ENCODE assay signal across 18 cellular contexts in the genomic region with DNA sequence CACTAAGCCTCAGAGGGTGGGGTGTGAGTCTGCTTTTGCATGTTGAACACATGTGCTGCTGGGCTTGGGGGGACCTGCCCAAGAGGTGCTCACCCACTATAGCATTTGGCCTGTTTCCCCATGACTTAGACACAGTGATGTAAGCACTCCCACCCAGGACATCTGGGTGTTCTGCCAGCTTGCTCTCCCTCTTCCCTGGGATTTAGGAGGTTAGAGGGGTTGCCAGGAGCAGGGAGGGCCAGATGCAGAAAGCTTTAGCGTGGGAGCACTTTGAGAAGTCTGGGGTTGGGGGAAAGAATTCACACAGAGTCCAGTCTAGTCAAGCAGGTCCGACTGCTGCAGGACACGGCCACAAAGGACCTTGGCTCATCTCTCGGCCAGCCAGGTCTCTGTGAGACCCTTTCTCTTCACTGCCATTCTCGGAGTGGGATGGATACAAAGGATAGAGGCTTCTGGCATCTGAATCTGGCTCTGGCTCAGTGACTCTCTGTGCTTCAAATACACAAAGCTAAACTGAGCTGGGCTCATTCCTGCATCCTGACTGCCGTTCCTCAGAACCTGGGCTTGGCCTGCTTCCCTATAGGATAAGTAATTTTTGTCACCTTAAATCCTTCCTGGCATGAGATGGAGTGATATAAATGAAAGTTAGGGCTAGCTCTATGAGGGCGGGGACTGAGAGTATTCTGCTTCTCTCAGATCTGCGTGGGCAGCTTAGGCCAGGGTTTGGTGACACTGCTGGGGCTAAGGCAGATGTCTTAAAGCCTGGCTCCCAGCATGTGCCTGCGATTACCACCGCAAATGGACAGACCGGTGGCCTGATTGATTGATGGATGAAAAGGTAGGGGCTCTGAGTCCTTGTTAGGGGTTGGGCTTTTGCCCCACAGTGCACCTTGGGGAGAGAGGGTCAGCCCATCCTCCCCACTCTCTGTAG. TPM values are rescaled to one million over a fixed set of nuclear protein-coding genes. Genes with fewer than 3 reads are reported as not detected.
DNase-seq lines count a peak whose midpoint lies in the region; ATAC-seq and TF ChIP-seq lines count a peak whose summit lies in the region.
"Had no signal": no experiment of that assay in that cellular context is flagged by ENCODE, and none has a peak within 500 bp of the region (broad histone marks: within the 10 kb centered on the region; RNA-seq: fewer than 3 reads in every experiment).

No MANE protein-coding gene starts in this region.

- no peak for TF ChIP-seq EP300 in gastroesophageal sphincter (IDR thresholded peaks at IDR 0.05)

- no peak overlapping the region for H3K27ac Mint-ChIP-seq in activated T-cell treated with anti-CD3 and anti-CD28 coated beads, Interleukin-2, amount 50 U/mL, for 24 hours
- H3K27ac Mint-ChIP-seq: activated CD8-positive, alpha-beta T cell treated with anti-CD3 and anti-CD28 coated beads for 36 hours; CD8-positive, alpha-beta T cell had no signal

- no peak overlapping the region for H3K4me3 Mint-ChIP-seq in activated T-cell treated with anti-CD3 and anti-CD28 coated beads, Interleukin-2, amount 50 U/mL, for 24 hours
- H3K4me3 Mint-ChIP-seq: activated CD8-positive, alpha-beta T cell treated with anti-CD3 and anti-CD28 coated beads for 36 hours; CD8-positive, alpha-beta T cell had no signal

- DNase-seq in Right ventricle myocardium inferior (ENCODE audit: missing footprints) (peak; percentile 37), left cardiac atrium (no peak), posterior vena cava (ENCODE audit: low spot score) (peak; percentile 56), NCI-H128 (lab: John Stamatoyannopoulos, UW; ENCODE audit: unreplicated experiment) (no peak), retina (no peak)
- DNase-seq in activated T-cell treated with anti-CD3 and anti-CD28 coated beads, Interleukin-2, amount 50 U/mL, for 24 hours: no peak
- DNase-seq: activated CD8-positive, alpha-beta T cell treated with anti-CD3 and anti-CD28 coated beads for 36 hours; CD8-positive, alpha-beta T cell; dermis blood vessel endothelial cell; NCI-H1417; stimulated activated naive CD4-positive, alpha-beta T cell treated with Interleukin-2 at 50 U/mL for 16 hours had no signal

- peaks cover 15 to 100% (median 72%) of the 10 kb centered on the region in 3 donors for H3K4me1 ChIP-seq in gastroesophageal sphincter

- H3K4me1 Mint-ChIP-seq in activated T-cell treated with anti-CD3 and anti-CD28 coated beads, Interleukin-2, amount 50 U/mL, for 24 hours (ENCODE audit: low read depth): peaks cover 16% of the 10 kb centered on the region

- H3K27ac ChIP-seq in gastroesophageal sphincter: peak overlapping the region; percentile 59 to 97 (median 95)
- H3K27ac ChIP-seq: skin epidermis had no signal

- no peak overlapping the region for H3K4me3 ChIP-seq in gastroesophageal sphincter
- H3K4me3 ChIP-seq: A549, K562, lung, skin epidermis had no signal

- ATAC-seq in Right ventricle myocardium inferior: no peak
- no peak for ATAC-seq in left cardiac atrium
- ATAC-seq in gastroesophageal sphincter: no peak
- ATAC-seq in GM19452 (IDR thresholded peaks at IDR 0.05; ENCODE audit: unreplicated experiment): no peak
- ATAC-seq: activated CD8-positive, alpha-beta T cell treated with anti-CD3 and anti-CD28 coated beads for 36 hours; CD8-positive, alpha-beta T cell; K562 had no signal

- intact Hi-C loops in Right ventricle myocardium inferior (cut with DNase I): no loop called here
- intact Hi-C loops in left cardiac atrium (cut with DNase I): no loop called here
- intact Hi-C loops in posterior vena cava (cut with DNase I): no loop called here

- no peaks in the 10 kb centered on the region for H3K36me3 Mint-ChIP-seq in activated T-cell treated with anti-CD3 and anti-CD28 coated beads, Interleukin-2, amount 50 U/mL, for 24 hours (ENCODE audit: low read depth)
- H3K36me3 Mint-ChIP-seq: CD8-positive, alpha-beta T cell had no signal

- TF ChIP-seq CTCF in gastroesophageal sphincter (IDR thresholded peaks at IDR 0.05): no peak

- TF ChIP-seq POLR2A in gastroesophageal sphincter (IDR thresholded peaks at IDR 0.05): no peak

- no peaks in the 10 kb centered on the region for H3K27me3 ChIP-seq in gastroesophageal sphincter

- H3K27me3 Mint-ChIP-seq in activated T-cell treated with anti-CD3 and anti-CD28 coated beads, Interleukin-2, amount 50 U/mL, for 24 hours: peaks cover 67% of the 10 kb centered on the region

- H3K9me3 Mint-ChIP-seq in activated T-cell treated with anti-CD3 and anti-CD28 coated beads, Interleukin-2, amount 50 U/mL, for 24 hours: no peaks in the 10 kb centered on the region
- H3K9me3 Mint-ChIP-seq: activated CD8-positive, alpha-beta T cell treated with anti-CD3 and anti-CD28 coated beads for 36 hours; CD8-positive, alpha-beta T cell had no signal

- 22 to 60% methylated on average over 3 of the region's 11 CpGs for WGBS in gastroesophageal sphincter (ENCODE audit: low coverage in 1 of 2), 2 donors

- no peaks in the 10 kb centered on the region for H3K36me3 ChIP-seq in gastroesophageal sphincter

- no peaks in the 10 kb centered on the region for H3K9me3 ChIP-seq in gastroesophageal sphincter
- H3K9me3 ChIP-seq: A549 had no signal

RNA-seq across cellular contexts. Expression of a gene that starts 14.5 kb away (rescaled TPM):
- 140 TPM for total RNA-seq in Right ventricle myocardium inferior
- total RNA-seq in left cardiac atrium: 10 to 100 TPM; 65.8 to 68.8 TPM
- total RNA-seq in gastroesophageal sphincter: 1 to 10 TPM; 4.6 to 10.0 (median 6.6) TPM
- total RNA-seq in posterior vena cava: 10 to 100 TPM; 10.4 to 17.3 TPM

RNA-seq across cellular contexts. Expression of a gene that starts 20.4 kb away (rescaled TPM):
- total RNA-seq in Right ventricle myocardium inferior: not detected
- total RNA-seq in left cardiac atrium: not detected
- total RNA-seq in gastroesophageal sphincter: under 1 TPM in 1 of 4 donors, not detected in 3; 0.15 TPM
- total RNA-seq in posterior vena cava: not detected
- total RNA-seq: activated CD8-positive, alpha-beta T cell treated with anti-CD3 and anti-CD28 coated beads for 36 hours; aorta; CD8-positive, alpha-beta T cell; dermis blood vessel endothelial cell; K562; lung had no signal

RNA-seq across cellular contexts. Expression of a gene that starts 26.3 kb away (rescaled TPM):
- total RNA-seq in Right ventricle myocardium inferior (17.5 TPM), left cardiac atrium (10 to 100 TPM; 25.1 to 39.9 TPM), gastroesophageal sphincter (10 to 100 TPM; 44.3 to 52.1 (median 45.6) TPM), posterior vena cava (10 to 100 TPM; 57.7 to 63.0 TPM)
- total RNA-seq: activated CD8-positive, alpha-beta T cell treated with anti-CD3 and anti-CD28 coated beads for 36 hours; CD8-positive, alpha-beta T cell had no signal

RNA-seq across cellular contexts. Expression of a gene that starts 32.6 kb away (rescaled TPM):
- 13.1 TPM for total RNA-seq in Right ventricle myocardium inferior
- total RNA-seq in left cardiac atrium: 10 to 100 TPM; 13.2 to 14.1 TPM
- total RNA-seq in gastroesophageal sphincter: 10 to 100 TPM; 13.0 to 39.6 (median 17.1) TPM
- total RNA-seq in posterior vena cava: 10 to 100 TPM; 22.1 to 23.3 TPM

RNA-seq across cellular contexts. Expression of a gene that starts 50.0 kb away (rescaled TPM):
- total RNA-seq in Right ventricle myocardium inferior: 68.7 TPM
- 100 to 1,000 TPM; 144 to 230 TPM for total RNA-seq in left cardiac atrium
- total RNA-seq in gastroesophageal sphincter: 1,000 to 10,000 TPM in 3 of 4 donors, 100 to 1,000 TPM in 1; 702 to 1,904 (median 1,177) TPM
- total RNA-seq in posterior vena cava: 100 to 1,000 TPM; 528 to 559 TPM

Comparison
In these comparisons a context has a peak if more than half of its experiments do, and no peak if none do; other contexts are left out.
1. DNase-seq: peak in Right ventricle myocardium inferior (single experiment) and posterior vena cava (single experiment); none in left cardiac atrium (single experiment), NCI-H128 (single experiment), activated T-cell treated with anti-CD3 and anti-CD28 coated beads, Interleukin-2, amount 50 U/mL, for 24 hours (single experiment) and retina (single experiment).